8 cellular contexts compared by ENCODE assay signal in genomic region chr18:57915848-57916596, GRCh38.
DNase-seq lines count a peak whose midpoint lies in the region; ATAC-seq and TF ChIP-seq lines count a peak whose summit lies in the region.

No MANE protein-coding gene starts in this region.

- DNase-seq in GM19238 (ENCODE audit: insufficient read length, low spot score): peak; percentile 32
- DNase-seq in NCI-H524 (lab: John Stamatoyannopoulos, UW): peak; percentile 75 to 95
- peak; percentile 32 for DNase-seq in colonic mucosa
- DNase-seq in pons (ENCODE audit: low spot score): peak; percentile 98
- DNase-seq in hepatic stellate cell (ENCODE audit: low spot score): no peak
- DNase-seq in SKM-1 treated with dmso at 0.1 percent for 144 hours (lab: John Stamatoyannopoulos, UW; ENCODE audit: unreplicated experiment): no peak
- no peak for DNase-seq in thyroid gland

- H3K36me3 ChIP-seq in colonic mucosa: no peaks in the 10 kb centered on the region
- H3K36me3 ChIP-seq in thyroid gland: no peaks in the 10 kb centered on the region

- no peak overlapping the region for H3K4me3 ChIP-seq in colonic mucosa
- no peak overlapping the region for H3K4me3 ChIP-seq in thyroid gland (replicated peaks in 1 of 3)

- H3K9me3 ChIP-seq in colonic mucosa (no peaks in the 10 kb centered on the region), thyroid gland (no peaks in the 10 kb centered on the region)

- peak overlapping the region in 1 of 2 donors; percentile 51 for H3K9ac ChIP-seq in colonic mucosa (ENCODE audit: low read depth in 2 of 2, low read length in 2 of 2)

- WGBS in thyroid gland, 2 donors: 58 to 76% methylated on average over 5 of the region's 5 CpGs

- no peak for ATAC-seq in GM18519 (IDR thresholded peaks at IDR 0.05; ENCODE audit: low FRiP score, unreplicated experiment)

- TF ChIP-seq CTCF in colonic mucosa (IDR thresholded peaks at IDR 0.05) (no peak), thyroid gland (IDR thresholded peaks at IDR 0.05) (no peak)

- H3K27ac ChIP-seq in colonic mucosa: peak overlapping the region; percentile 4
- no peak overlapping the region for H3K27ac ChIP-seq in thyroid gland

- H3K27me3 ChIP-seq in colonic mucosa (no peaks in the 10 kb centered on the region), thyroid gland (no peaks in the 10 kb centered on the region)

- intact Hi-C loops in colonic mucosa (cut with DNase I) (no loop called here), thyroid gland (cut with DNase I) (no loop called here)

- peaks cover 5% of the 10 kb centered on the region for H3K4me1 ChIP-seq in colonic mucosa
- no peaks in the 10 kb centered on the region for H3K4me1 ChIP-seq in thyroid gland

- no peak for TF ChIP-seq POLR2A in thyroid gland (IDR thresholded peaks at IDR 0.05)

Comparison
In these comparisons a context has a peak if more than half of its experiments do, and no peak if none do; other contexts are left out.
1. DNase-seq: peak in GM19238 (single experiment), NCI-H524 (2 of 2), colonic mucosa (single experiment) and pons (single experiment); none in hepatic stellate cell (single experiment), SKM-1 treated with dmso at 0.1 percent for 144 hours (single experiment) and thyroid gland (0 of 2).